Comparison of ENCODE assay signal across 10 cellular contexts in genomic region chr7:134691820-134692705, GRCh38. TPM values are rescaled to one million over a fixed set of nuclear protein-coding genes. Genes with fewer than 3 reads are reported as not detected.
DNase-seq lines count a peak whose midpoint lies in the region; ATAC-seq and TF ChIP-seq lines count a peak whose summit lies in the region.
"Had no signal": no experiment of that assay in that cellular context is flagged by ENCODE, and none has a peak within 500 bp of the region (broad histone marks: within the 10 kb centered on the region; RNA-seq: fewer than 3 reads in every experiment).

No MANE protein-coding gene starts in this region.

- peak overlapping the region; percentile 4 to 63; a peak in 2 of 4 replicates for H4K8ac ChIP-seq in IMR-90 (ENCODE audit: low read depth in 2 of 2, low read length in 2 of 2)

- peaks cover 0 to 20% of the 10 kb centered on the region in 2 experiments; a peak in 3 of 4 replicates for H3K79me1 ChIP-seq in IMR-90 (ENCODE audit: low read depth in 1 of 2, low read length in 2 of 2)

- H3K27me3 ChIP-seq in IMR-90 (ENCODE audit: control insufficient read depth, insufficient read depth, low read length) (no peaks in the 10 kb centered on the region), brain microvascular endothelial cell (replicated peaks) (no peaks in the 10 kb centered on the region), layer of hippocampus (ENCODE audit: control insufficient read depth, insufficient read depth, low read length) (no peaks in the 10 kb centered on the region), tibial artery (no peaks in the 10 kb centered on the region)

- peak overlapping the region; percentile 67 for H4K91ac ChIP-seq in IMR-90 (ENCODE audit: insufficient read depth, low read depth, low read length)

- ATAC-seq in IMR-90 (ENCODE audit: low read depth) (no peak), HG02763 (IDR thresholded peaks at IDR 0.05; ENCODE audit: unreplicated experiment) (no peak)

- 33% methylated on average over 1 of the region's 10 CpGs; no CpG with 5 or more reads in 1 of the 2 experiments for WGBS in IMR-90 (ENCODE audit: extremely low coverage in 2 of 2, insufficient read length in 1 of 2), 2 experiments

- H3K14ac ChIP-seq in IMR-90 (replicated peaks; ENCODE audit: low read depth, low read length): peak overlapping the region; percentile 89

- no peak overlapping the region for H3K9ac ChIP-seq in IMR-90 (ENCODE audit: low read depth, low read length)

- no TSS peak for BruUV-seq in IMR-90 (replicated peaks; lab: Mats Ljungman, UMichigan)

- peak overlapping the region; percentile 89 for H3K4ac ChIP-seq in IMR-90 (ENCODE audit: low read depth, low read length)

- no peaks in the 10 kb centered on the region for H3K9me3 ChIP-seq in IMR-90 (ENCODE audit: control insufficient read depth, insufficient read depth, low read length)
- no peaks in the 10 kb centered on the region for H3K9me3 ChIP-seq in tibial artery

- DNase-seq in IMR-90: peak; percentile 52
- peak; percentile 68 for DNase-seq in brain microvascular endothelial cell
- DNase-seq in tibial artery: peak in 1 of 2 donors; percentile 72
- no peak for DNase-seq in NCI-H748 (lab: John Stamatoyannopoulos, UW; ENCODE audit: unreplicated experiment)
- DNase-seq in kidney tubule cell (ENCODE audit: low spot score): no peak
- no peak for DNase-seq in stimulated activated CD4-positive, alpha-beta T cell treated with anti-CD3 and anti-CD28 coated beads, Interleukin-15, amount 100 ng/mL, for 24 hours
- DNase-seq: activated CD4-positive, alpha-beta T cell treated with anti-CD3 and anti-CD28 coated beads, Interleukin-2, amount 50 U/mL, for 4 hours; activated naive CD4-positive, alpha-beta T cell treated with anti-CD3 and anti-CD28 coated beads, Interleukin-2, amount 50 U/mL, for 16 hours had no signal

- peak overlapping the region; percentile 15 for H3K4me2 ChIP-seq in IMR-90 (ENCODE audit: low read depth, low read length)

- H2BK5ac ChIP-seq in IMR-90 (ENCODE audit: low read depth, low read length, poor library complexity, severe bottlenecking): peak overlapping the region; percentile 73

- peaks cover 35% of the 10 kb centered on the region for H3K4me1 ChIP-seq in IMR-90 (ENCODE audit: control insufficient read depth, insufficient read depth, low read length)
- peaks cover 0 to 79% (median 58%) of the 10 kb centered on the region in 4 donors for H3K4me1 ChIP-seq in tibial artery

- H3K4me3 ChIP-seq in IMR-90 (ENCODE audit: insufficient read depth, low read depth, low read length) (no peak overlapping the region), brain microvascular endothelial cell (ENCODE audit: low read depth, low read length) (no peak overlapping the region), tibial artery (no peak overlapping the region)

- CTCF ChIA-PET in IMR-90 (lab: Yijun Ruan, JAX): interaction anchor here (0.6 to 2.0 kb wide), 6 partner anchors 33 to 294 kb away, joined by 3 to 6 read pairs (median 4); partner anchors contain the start of gene AGBL3

- no peaks in the 10 kb centered on the region for H3K36me3 ChIP-seq in IMR-90 (ENCODE audit: control insufficient read depth, insufficient read depth, low read length)
- H3K36me3 ChIP-seq in brain microvascular endothelial cell (replicated peaks): no peaks in the 10 kb centered on the region
- no peaks in the 10 kb centered on the region for H3K36me3 ChIP-seq in tibial artery

- peak overlapping the region; percentile 97 for H4K5ac ChIP-seq in IMR-90 (ENCODE audit: low read depth, low read length)

- H4K20me1 ChIP-seq in IMR-90 (ENCODE audit: insufficient read depth, low read length): no peaks in the 10 kb centered on the region

- H2AK5ac ChIP-seq in IMR-90 (ENCODE audit: low read depth, low read length): peak overlapping the region; percentile 57

- peak overlapping the region; percentile 93 for H3K18ac ChIP-seq in IMR-90 (ENCODE audit: low read depth, low read length)

- no peak overlapping the region for H3K56ac ChIP-seq in IMR-90 (ENCODE audit: extremely low read depth, insufficient read depth, low read length)

- H3K9me1 ChIP-seq in IMR-90 (ENCODE audit: insufficient read depth, low read length): peaks cover 16% of the 10 kb centered on the region

- intact Hi-C loops in IMR-90 (cut with micrococcal nuclease): loop anchor here (2.0 to 5.0 kb wide), 2 partner anchors 135 to 479 kb away; partner anchors contain the start of gene CYREN
- intact Hi-C loops in tibial artery (cut with DNase I; ENCODE audit: low total_unique reads): loop anchor here (5.0 to 10.0 kb wide), 3 partner anchors 65 to 250 kb away; no protein-coding TSS in a partner anchor

- no peak for TF ChIP-seq POLR2A in IMR-90 (IDR thresholded peaks at IDR 0.05; ENCODE audit: low read depth, low read length)

- POLR2A ChIA-PET in IMR-90 (lab: Charles Lee; ENCODE audit: unreplicated experiment): interaction anchor here (0.6 to 0.8 kb wide), 2 partner anchors 61 to 89 kb away, joined by 3 to 4 read pairs; no protein-coding TSS in a partner anchor

- peak overlapping the region; percentile 56; the same call in 2 of the 3 replicates for H2BK15ac ChIP-seq in IMR-90 (ENCODE audit: low read depth, low read length)

- peak overlapping the region; percentile 75 for H2BK20ac ChIP-seq in IMR-90 (ENCODE audit: low read depth, low read length)

- peak overlapping the region; percentile 22 for H2AK9ac ChIP-seq in IMR-90 (replicated peaks; ENCODE audit: low read depth, low read length, poor library complexity)

- 0 out of 2 replicates have a peak overlapping the region, but pooled peaks have one; percentile 51 for H3K27ac ChIP-seq in IMR-90 (ENCODE audit: insufficient read depth, low read length)
- H3K27ac ChIP-seq in brain microvascular endothelial cell: peak overlapping the region; percentile 81
- H3K27ac ChIP-seq in layer of hippocampus (ENCODE audit: low read depth, low read length): peak overlapping the region; percentile 83
- peak overlapping the region; percentile 87 to 90 for H3K27ac ChIP-seq in tibial artery

- in situ Hi-C loops in IMR-90 (cut with MboI; ENCODE audit: low sequenced_read_pairs): loop anchor here (25.0 kb wide), 1 partner anchor 870 kb away; the partner anchor contains the start of gene NUP205
- in situ Hi-C loops in brain microvascular endothelial cell (cut with HindIII; ENCODE audit: low pct_ligation_motif_present, low sequenced_read_pairs): no loop called here

- dilution Hi-C loops in IMR-90 (cut with HindIII; ENCODE audit: low sequenced_read_pairs, unreplicated experiment): no loop called here

- peak overlapping the region; percentile 76 for H2AFZ ChIP-seq in IMR-90 (replicated peaks; ENCODE audit: low read length, poor library complexity)

- peak overlapping the region; percentile 67 for H3K23ac ChIP-seq in IMR-90 (ENCODE audit: low read depth, low read length)

- TF ChIP-seq CTCF in IMR-90 (conservative IDR thresholded peaks at IDR 0.05; ENCODE audit: low read depth, low read length): no peak
- no peak for TF ChIP-seq CTCF in brain microvascular endothelial cell (IDR thresholded peaks at IDR 0.05; ENCODE audit: low read depth, low read length, missing control alignments)
- no peak for TF ChIP-seq CTCF in tibial artery (IDR thresholded peaks at IDR 0.05)

- peak overlapping the region; percentile 91 for H2BK120ac ChIP-seq in IMR-90 (ENCODE audit: low read depth, low read length)

- TF ChIP-seq RAD21 in IMR-90 (IDR thresholded peaks at IDR 0.05; ENCODE audit: low read length): no peak

TF ChIP-seq in IMR-90, 13 proteins besides CTCF, POLR2A, EP300 and RAD21:
- no peak for TF ChIP-seq CHD1 (IDR thresholded peaks at IDR 0.05; ENCODE audit: low read depth, low read length)
- peak; percentile 31 for TF ChIP-seq RCOR1 (IDR thresholded peaks at IDR 0.05; ENCODE audit: insufficient replicate concordance, low read length)

RNA-seq across cellular contexts. Expression of gene BPGM, which starts 45.4 kb away (rescaled TPM):
- total RNA-seq in IMR-90 (2012; rRNA removed): 18.8 and 32.8 TPM in 2 replicates
- polyA plus RNA-seq in IMR-90 (2012; rRNA removed): 16.8 and 20.0 TPM in 2 replicates
- 5.1 and 9.8 TPM in 2 replicates for polyA plus RNA-seq in IMR-90 (2012; cell fraction: cytosol; rRNA removed)
- 1.6 and 14.7 TPM in 2 replicates for polyA plus RNA-seq in IMR-90 (2012; cell fraction: nucleus; rRNA removed; ENCODE audit: low replicate concordance)

Comparison
In these comparisons a context has a peak if more than half of its experiments do, and no peak if none do; other contexts are left out.
1. DNase-seq: peak in IMR-90 (single experiment) and brain microvascular endothelial cell (single experiment); none in NCI-H748 (single experiment), kidney tubule cell (single experiment) and stimulated activated CD4-positive, alpha-beta T cell treated with anti-CD3 and anti-CD28 coated beads, Interleukin-15, amount 100 ng/mL, for 24 hours (single experiment).
2. Peak in every context shown above with its lines, with median percentiles within 50 percentile points of each other: H3K27ac ChIP-seq.